In genomic region chr3:46097691-46098241, GRCh38 we compare ENCODE assay signal across 8 cellular contexts.
DNase-seq lines count a peak whose midpoint lies in the region; ATAC-seq, FAIRE-seq and TF ChIP-seq lines count a peak whose summit lies in the region.

No MANE protein-coding gene starts in this region.

- intact Hi-C loops in left ventricle myocardium superior (cut with micrococcal nuclease) (no loop called here), posterior vena cava (cut with DNase I) (no loop called here)

- peaks cover 42% of the 10 kb centered on the region for H3K36me3 Mint-ChIP-seq in activated CD4-positive, alpha-beta T cell treated with anti-CD3 and anti-CD28 coated beads, Interleukin-2, amount 10 ng/mL, durations not matched to agents 7 days and 5 days (ENCODE audit: low read depth)

- H3K27me3 Mint-ChIP-seq in activated CD4-positive, alpha-beta T cell treated with anti-CD3 and anti-CD28 coated beads, Interleukin-2, amount 10 ng/mL, durations not matched to agents 7 days and 5 days: peaks cover 38% of the 10 kb centered on the region

- ATAC-seq in HG02981 (IDR thresholded peaks at IDR 0.05; ENCODE audit: unreplicated experiment): peak; percentile 26
- peak; percentile 86 for ATAC-seq in left ventricle myocardium superior

- DNase-seq in GM12892 (ENCODE audit: insufficient read length): no peak
- peak; percentile 55 for DNase-seq in activated CD4-positive, alpha-beta T cell treated with anti-CD3 and anti-CD28 coated beads, Interleukin-2, amount 10 ng/mL, durations not matched to agents 7 days and 5 days
- DNase-seq in left ventricle myocardium superior: peak; percentile 29
- peak; percentile 89 for DNase-seq in stromal cell of bone marrow (ENCODE audit: low read depth)
- DNase-seq in effector CD8-positive, alpha-beta T cell (lab: John Stamatoyannopoulos, UW): no peak
- no peak for DNase-seq in NCI-H526 treated with DMSO at 0.1 percent for 48 hours (lab: John Stamatoyannopoulos, UW)
- DNase-seq in posterior vena cava (ENCODE audit: low spot score): no peak

- POLR2A ChIA-PET in activated CD4-positive, alpha-beta T cell treated with anti-CD3 and anti-CD28 coated beads, Interleukin-2, amount 10 ng/mL, durations not matched to agents 7 days and 5 days (lab: Charles Lee): interaction anchor here (1.0 kb wide), 2 partner anchors 110 to 273 kb away, joined by 3 read pairs; partner anchors contain the start of gene CCR1

- peaks cover 66% of the 10 kb centered on the region for H3K4me1 Mint-ChIP-seq in activated CD4-positive, alpha-beta T cell treated with anti-CD3 and anti-CD28 coated beads, Interleukin-2, amount 10 ng/mL, durations not matched to agents 7 days and 5 days

- peak overlapping the region; percentile 52 for H3K4me3 Mint-ChIP-seq in activated CD4-positive, alpha-beta T cell treated with anti-CD3 and anti-CD28 coated beads, Interleukin-2, amount 10 ng/mL, durations not matched to agents 7 days and 5 days

- TF ChIP-seq POLR2A in GM12892 (IDR thresholded peaks at IDR 0.05; ENCODE audit: low read depth, low read length): no peak

- CTCF ChIA-PET in activated CD4-positive, alpha-beta T cell treated with anti-CD3 and anti-CD28 coated beads, Interleukin-2, amount 10 ng/mL, durations not matched to agents 7 days and 5 days (lab: Charles Lee): interaction anchor here (0.8 to 4.3 kb wide), 12 partner anchors 8 to 281 kb away, joined by 3 to 17 read pairs (median 4); partner anchors contain the start of genes CCR1 and CCR5

- FAIRE-seq in GM12892 (lab: Jason Lieb, UNC): peak; percentile 87

- peaks cover 33% of the 10 kb centered on the region for H3K9me3 Mint-ChIP-seq in activated CD4-positive, alpha-beta T cell treated with anti-CD3 and anti-CD28 coated beads, Interleukin-2, amount 10 ng/mL, durations not matched to agents 7 days and 5 days

- H3K27ac Mint-ChIP-seq in activated CD4-positive, alpha-beta T cell treated with anti-CD3 and anti-CD28 coated beads, Interleukin-2, amount 10 ng/mL, durations not matched to agents 7 days and 5 days: peak overlapping the region; percentile 95

Comparison
In these comparisons a context has a peak if more than half of its experiments do, and no peak if none do; other contexts are left out.
1. DNase-seq: peak in activated CD4-positive, alpha-beta T cell treated with anti-CD3 and anti-CD28 coated beads, Interleukin-2, amount 10 ng/mL, durations not matched to agents 7 days and 5 days (single experiment), left ventricle myocardium superior (single experiment) and stromal cell of bone marrow (single experiment); none in GM12892 (single experiment), effector CD8-positive, alpha-beta T cell (single experiment), NCI-H526 treated with DMSO at 0.1 percent for 48 hours (single experiment) and posterior vena cava (single experiment).